ENCODE assay signal across 8 cellular contexts in the genomic region with DNA sequence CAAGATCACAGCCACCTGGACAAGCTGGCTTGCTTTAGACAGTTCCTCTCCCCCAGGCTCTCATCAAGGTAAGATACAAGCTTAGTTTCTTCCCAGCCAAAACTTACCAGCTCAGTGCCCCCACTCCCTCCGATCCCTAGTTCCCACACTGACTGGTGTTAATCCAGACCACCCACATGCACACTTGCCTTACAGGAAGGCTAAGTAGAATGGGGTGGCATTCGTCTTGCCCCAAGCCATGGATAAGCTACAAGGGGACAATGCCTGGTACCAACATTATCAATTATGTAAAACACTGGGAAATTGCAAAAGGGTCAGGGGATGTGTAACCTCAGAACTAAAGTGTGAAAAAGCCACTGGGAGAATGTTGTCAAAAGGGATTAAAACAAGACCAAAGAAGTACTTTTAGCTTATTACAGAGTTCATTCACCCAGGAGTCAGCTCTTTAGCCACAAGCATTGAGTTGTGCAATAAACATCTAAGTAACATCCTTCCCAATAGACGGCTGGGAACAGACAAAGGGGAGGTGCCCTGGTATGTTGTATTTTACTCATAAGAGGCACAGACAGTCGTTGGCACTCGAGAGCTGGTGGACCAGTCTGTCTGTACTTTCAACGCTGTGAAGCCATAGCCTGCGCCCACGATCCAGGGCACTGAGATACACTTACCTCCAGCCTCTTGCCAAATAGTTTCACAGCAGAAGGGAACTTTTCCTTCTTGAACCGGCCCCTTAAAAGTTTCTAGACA. TPM values are rescaled to one million over a fixed set of nuclear protein-coding genes. Genes with fewer than 3 reads are reported as not detected.
DNase-seq lines count a peak whose midpoint lies in the region; TF ChIP-seq lines count a peak whose summit lies in the region.

No MANE protein-coding gene starts in this region.

- DNase-seq in activated CD4-positive, alpha-beta T cell treated with anti-CD3 and anti-CD28 coated beads, Interleukin-2, amount 10 ng/mL, durations not matched to agents 7 days and 5 days, result no peak
- no peak for DNase-seq in activated CD4-positive, alpha-beta T cell treated with anti-CD3 and anti-CD28 coated beads, Interleukin-2, amount 50 U/mL, for 48 hours
- DNase-seq in SJCRH30 (no peak), nephron progenitor cell (no peak), iPS-NIHi11 (ENCODE audit: low spot score) (no peak), kidney glomerular epithelial cell (lab: John Stamatoyannopoulos, UW) (no peak)
- DNase-seq in central memory CD4-positive, alpha-beta T cell, result no peak

- POLR2A ChIA-PET in activated CD4-positive, alpha-beta T cell treated with anti-CD3 and anti-CD28 coated beads, Interleukin-2, amount 10 ng/mL, durations not matched to agents 7 days and 5 days (lab: Charles Lee), result no interaction called here

- CTCF ChIA-PET in activated CD4-positive, alpha-beta T cell treated with anti-CD3 and anti-CD28 coated beads, Interleukin-2, amount 10 ng/mL, durations not matched to agents 7 days and 5 days (lab: Charles Lee), result no interaction called here

- no peak for TF ChIP-seq CTCF in nephron progenitor cell (IDR thresholded peaks at IDR 0.05)

- H3K9me3 ChIP-seq in SJCRH30 (replicated peaks) (0 out of 2 replicates have a peak, but pooled peaks cover 4% of the 10 kb centered on the region), esophagus (ENCODE audit: control insufficient read depth in 2 of 2, insufficient read depth in 1 of 2, low read depth in 1 of 2, low read length in 1 of 2) (no peaks in the 10 kb centered on the region)

- H3K27ac ChIP-seq in SJCRH30 (no peak overlapping the region), esophagus (ENCODE audit: low read depth in 2 of 2, low read length in 1 of 2) (peak overlapping the region; percentile 53 to 73)

- H3K4me1 ChIP-seq in SJCRH30 (no peaks in the 10 kb centered on the region), esophagus (ENCODE audit: control insufficient read depth in 2 of 2, insufficient read depth in 2 of 2, low read length in 1 of 2) (peaks cover 0 to 7% of the 10 kb centered on the region in 2 donors)

- peaks cover 9% of the 10 kb centered on the region for H3K9me3 Mint-ChIP-seq in activated CD4-positive, alpha-beta T cell treated with anti-CD3 and anti-CD28 coated beads, Interleukin-2, amount 10 ng/mL, durations not matched to agents 7 days and 5 days
- peaks cover 15% of the 10 kb centered on the region for H3K9me3 Mint-ChIP-seq in nephron progenitor cell

- peaks cover 49% of the 10 kb centered on the region for H3K4me1 Mint-ChIP-seq in activated CD4-positive, alpha-beta T cell treated with anti-CD3 and anti-CD28 coated beads, Interleukin-2, amount 10 ng/mL, durations not matched to agents 7 days and 5 days
- H3K4me1 Mint-ChIP-seq in nephron progenitor cell, result peaks cover 53% of the 10 kb centered on the region

- H3K27ac Mint-ChIP-seq in activated CD4-positive, alpha-beta T cell treated with anti-CD3 and anti-CD28 coated beads, Interleukin-2, amount 10 ng/mL, durations not matched to agents 7 days and 5 days, result peak overlapping the region; percentile 84
- H3K27ac Mint-ChIP-seq in nephron progenitor cell, result peak overlapping the region; percentile 90

- H3K27me3 Mint-ChIP-seq in activated CD4-positive, alpha-beta T cell treated with anti-CD3 and anti-CD28 coated beads, Interleukin-2, amount 10 ng/mL, durations not matched to agents 7 days and 5 days, result no peaks in the 10 kb centered on the region
- H3K27me3 Mint-ChIP-seq in nephron progenitor cell (ENCODE audit: low read depth, poor library complexity), result peaks cover 10% of the 10 kb centered on the region

- H3K4me3 ChIP-seq in SJCRH30 (peak overlapping the region; percentile 69), esophagus (ENCODE audit: low read depth in 1 of 2, low read length in 2 of 2) (peak overlapping the region; percentile 61 to 89)

- H3K36me3 Mint-ChIP-seq in activated CD4-positive, alpha-beta T cell treated with anti-CD3 and anti-CD28 coated beads, Interleukin-2, amount 10 ng/mL, durations not matched to agents 7 days and 5 days (ENCODE audit: low read depth), result peaks cover 33% of the 10 kb centered on the region
- peaks cover 53% of the 10 kb centered on the region for H3K36me3 Mint-ChIP-seq in nephron progenitor cell (ENCODE audit: low read depth)

- 46 to 48% methylated on average over 9 of the region's 9 CpGs for WGBS in esophagus, 2 donors

- H3K36me3 ChIP-seq in SJCRH30 (peaks cover 19% of the 10 kb centered on the region; the same call in 1 of the 2 replicates), esophagus (ENCODE audit: control insufficient read depth in 2 of 2, insufficient read depth in 2 of 2, low read length in 1 of 2) (peaks cover 8 to 27% of the 10 kb centered on the region in 2 donors)

- H3K27me3 ChIP-seq in SJCRH30, result no peaks in the 10 kb centered on the region
- no peaks in the 10 kb centered on the region for H3K27me3 ChIP-seq in esophagus (ENCODE audit: control insufficient read depth in 1 of 2, insufficient read depth in 2 of 2, low read length in 2 of 2)

- H3K4me3 Mint-ChIP-seq in activated CD4-positive, alpha-beta T cell treated with anti-CD3 and anti-CD28 coated beads, Interleukin-2, amount 10 ng/mL, durations not matched to agents 7 days and 5 days, result peak overlapping the region; percentile 88
- H3K4me3 Mint-ChIP-seq in nephron progenitor cell, result peak overlapping the region; percentile 94

RNA-seq across cellular contexts. Expression of gene DHCR7, which starts 1.1 kb away (rescaled TPM):
- 10 to 100 TPM; 29.5 to 30.1 TPM for total RNA-seq in activated CD4-positive, alpha-beta T cell treated with anti-CD3 and anti-CD28 coated beads, Interleukin-2, amount 10 ng/mL, durations not matched to agents 7 days and 5 days
- 40.1 and 42.8 TPM in 2 replicates for total RNA-seq in SJCRH30 (2014; rRNA removed; shearing (Covaris generic))
- polyA plus RNA-seq in esophagus, result 10 to 100 TPM; 26.2 to 41.8 TPM

RNA-seq across cellular contexts. Expression of gene NADSYN1, which starts 5.9 kb away (rescaled TPM):
- 100 to 1,000 TPM; 120 to 127 TPM for total RNA-seq in activated CD4-positive, alpha-beta T cell treated with anti-CD3 and anti-CD28 coated beads, Interleukin-2, amount 10 ng/mL, durations not matched to agents 7 days and 5 days
- total RNA-seq in SJCRH30 (2014; rRNA removed; shearing (Covaris generic)), result 17.8 and 18.0 TPM in 2 replicates
- polyA plus RNA-seq in esophagus, result 10 to 100 TPM; 67.9 to 98.4 TPM
